Comparison of ENCODE assay signal across 17 cellular contexts in the genomic region with DNA sequence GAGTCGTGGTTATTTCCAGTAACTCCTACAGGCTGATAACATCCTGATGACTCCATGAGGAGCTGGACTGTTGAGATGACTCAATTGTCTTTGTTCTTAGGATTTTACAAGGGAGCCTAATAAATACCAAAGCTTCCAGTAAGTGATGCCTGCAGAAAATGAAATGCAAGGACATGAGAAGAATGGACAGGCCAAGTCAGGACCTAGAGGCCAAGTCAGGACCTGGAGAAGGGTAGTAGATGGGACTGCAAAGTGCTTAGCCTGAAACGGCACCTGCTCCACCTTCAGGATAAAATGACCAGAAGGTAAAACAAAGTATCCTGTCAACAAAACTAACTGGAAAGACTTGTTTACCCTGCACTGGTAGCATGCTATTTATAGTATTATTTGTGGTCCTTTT. TPM values are rescaled to one million over a fixed set of nuclear protein-coding genes. Genes with fewer than 3 reads are reported as not detected.
DNase-seq lines count a peak whose midpoint lies in the region; ATAC-seq, FAIRE-seq and TF ChIP-seq lines count a peak whose summit lies in the region.
"Had no signal": no experiment of that assay in that cellular context is flagged by ENCODE, and none has a peak within 500 bp of the region (broad histone marks: within the 10 kb centered on the region; RNA-seq: fewer than 3 reads in every experiment).

No MANE protein-coding gene starts in this region.

- POLR2A ChIA-PET in endothelial cell of umbilical vein (lab: Charles Lee): no interaction called here

- H3K4me3 ChIP-seq in endothelial cell of umbilical vein (replicated peaks in 1 of 3; ENCODE audit: insufficient read depth in 1 of 3, low read depth in 1 of 3, low read length in 3 of 3): no peak overlapping the region
- no peak overlapping the region for H3K4me3 ChIP-seq in trophoblast cell (ENCODE audit: low read depth, low read length)
- H3K4me3 ChIP-seq in lower lobe of right lung: no peak overlapping the region
- H3K4me3 ChIP-seq in right cardiac atrium (ENCODE audit: low read length): no peak overlapping the region
- H3K4me3 ChIP-seq: psoas muscle had no signal

- H2BK120ac ChIP-seq in trophoblast cell (ENCODE audit: insufficient read depth, low read length, poor library complexity): no peak overlapping the region

- H3K4me1 ChIP-seq in endothelial cell of umbilical vein (ENCODE audit: control insufficient read depth, extremely low read depth, insufficient read depth, low read length) (no peaks in the 10 kb centered on the region), trophoblast cell (ENCODE audit: control insufficient read depth in 1 of 2, insufficient read depth in 2 of 2, low read length in 2 of 2) (peaks cover 2 to 3% of the 10 kb centered on the region in 2 experiments), lower lobe of right lung (no peaks in the 10 kb centered on the region), right cardiac atrium (ENCODE audit: control insufficient read depth, insufficient read depth, low read length) (no peaks in the 10 kb centered on the region)
- H3K4me1 ChIP-seq: psoas muscle had no signal

- H3K4ac ChIP-seq in trophoblast cell (ENCODE audit: low read depth, low read length): no peak overlapping the region

- peak; percentile 94 for DNase-seq in EH (ENCODE audit: low read depth)
- peak; percentile 84 for DNase-seq in M059J (ENCODE audit: low read depth)
- peak; percentile 21 for DNase-seq in endothelial cell of umbilical vein (ENCODE audit: low read depth, low spot score)
- DNase-seq in trophoblast cell: peak; percentile 89 to 92
- DNase-seq in lower lobe of right lung: no peak
- no peak for DNase-seq in right cardiac atrium
- DNase-seq: activated T-cell treated with anti-CD3 and anti-CD28 coated beads for 4 hours; amygdala; DMS79; effector memory CD8-positive, alpha-beta T cell; NCI-H446; psoas muscle; Right ventricle myocardium superior had no signal

- H3K9me3 ChIP-seq in endothelial cell of umbilical vein (replicated peaks; ENCODE audit: control insufficient read depth, insufficient read depth, low read length) (no peaks in the 10 kb centered on the region), trophoblast cell (ENCODE audit: insufficient read depth, low read depth, low read length) (no peaks in the 10 kb centered on the region), lower lobe of right lung (no peaks in the 10 kb centered on the region), right cardiac atrium (ENCODE audit: control insufficient read depth, low read length) (no peaks in the 10 kb centered on the region)
- H3K9me3 ChIP-seq: psoas muscle had no signal

- no peak overlapping the region for H4K8ac ChIP-seq in trophoblast cell (ENCODE audit: low read depth, low read length)

- H3K27ac ChIP-seq in endothelial cell of umbilical vein (ENCODE audit: insufficient read depth, low read depth, low read length): no peak overlapping the region
- no peak overlapping the region for H3K27ac ChIP-seq in trophoblast cell (ENCODE audit: low read depth, low read length)
- no peak overlapping the region for H3K27ac ChIP-seq in lower lobe of right lung
- H3K27ac ChIP-seq in right cardiac atrium (ENCODE audit: low read length): no peak overlapping the region
- H3K27ac ChIP-seq: psoas muscle had no signal

- intact Hi-C loops in endothelial cell of umbilical vein (cut with micrococcal nuclease): no loop called here
- intact Hi-C loops in lower lobe of right lung (cut with DNase I): no loop called here
- intact Hi-C loops in right cardiac atrium (cut with DNase I): no loop called here

- H3K18ac ChIP-seq in trophoblast cell (ENCODE audit: low read length): no peak overlapping the region

- no peak overlapping the region for H3K23ac ChIP-seq in trophoblast cell (ENCODE audit: low read length)

- H4K12ac ChIP-seq in trophoblast cell (ENCODE audit: low read depth, low read length): no peak overlapping the region

- WGBS in trophoblast cell (ENCODE audit: extremely low coverage, insufficient coverage, insufficient read length): no CpG with 5 or more reads among the region's 2 CpGs
- 55% methylated on average over 2 of the region's 2 CpGs for WGBS in right cardiac atrium

- ATAC-seq in HG03442 (IDR thresholded peaks at IDR 0.05; ENCODE audit: unreplicated experiment) (no peak), lower lobe of right lung (no peak), right cardiac atrium (no peak), HG03565 (IDR thresholded peaks at IDR 0.05; ENCODE audit: unreplicated experiment) (no peak)
- ATAC-seq: effector memory CD8-positive, alpha-beta T cell; psoas muscle; WTC11 had no signal

- H2BK5ac ChIP-seq in trophoblast cell (ENCODE audit: low read depth, low read length, poor library complexity): no peak overlapping the region

- TF ChIP-seq POLR2A in endothelial cell of umbilical vein (IDR thresholded peaks at IDR 0.05; ENCODE audit: low read depth, low read length): no peak

- H3K9ac ChIP-seq in endothelial cell of umbilical vein (replicated peaks; ENCODE audit: extremely low read depth, insufficient read depth, low read length) (no peak overlapping the region), trophoblast cell (ENCODE audit: low read length) (no peak overlapping the region)

- H2AK5ac ChIP-seq in trophoblast cell (ENCODE audit: low read length): no peak overlapping the region

- no peaks in the 10 kb centered on the region for H3K9me1 ChIP-seq in endothelial cell of umbilical vein (replicated peaks; ENCODE audit: control insufficient read depth, extremely low read depth, insufficient read depth, low read length)

- peak; percentile 31 for FAIRE-seq in endothelial cell of umbilical vein (lab: Jason Lieb, UNC)

- H3K4me2 ChIP-seq in endothelial cell of umbilical vein (ENCODE audit: insufficient read depth, low read length) (no peak overlapping the region), trophoblast cell (ENCODE audit: low read length) (no peak overlapping the region)

- no peaks in the 10 kb centered on the region for H3K27me3 ChIP-seq in endothelial cell of umbilical vein (ENCODE audit: control insufficient read depth in 2 of 2, insufficient read depth in 2 of 2, low read length in 2 of 2)
- no peaks in the 10 kb centered on the region for H3K27me3 ChIP-seq in trophoblast cell (ENCODE audit: insufficient read depth, low read length)
- H3K27me3 ChIP-seq in lower lobe of right lung (ENCODE audit: low read depth): no peaks in the 10 kb centered on the region
- no peaks in the 10 kb centered on the region for H3K27me3 ChIP-seq in right cardiac atrium (ENCODE audit: control insufficient read depth, insufficient read depth)

- CTCF ChIA-PET in endothelial cell of umbilical vein (lab: Charles Lee): interaction anchor here (0.7 kb wide), 1 partner anchor 17 kb away, joined by 3 read pairs; no protein-coding TSS in a partner anchor

- H3K36me3 ChIP-seq in endothelial cell of umbilical vein (ENCODE audit: control insufficient read depth in 2 of 2, extremely low read depth in 1 of 2, insufficient read depth in 2 of 2, low read length in 2 of 2) (no peaks in the 10 kb centered on the region), trophoblast cell (ENCODE audit: control insufficient read depth in 1 of 2, insufficient read depth in 2 of 2, low read length in 2 of 2) (no peaks in the 10 kb centered on the region), lower lobe of right lung (no peaks in the 10 kb centered on the region)

- H3K79me2 ChIP-seq in endothelial cell of umbilical vein (ENCODE audit: control insufficient read depth, insufficient read depth, low read length): no peaks in the 10 kb centered on the region
- H3K79me2 ChIP-seq in trophoblast cell (ENCODE audit: control insufficient read depth, insufficient read depth, low read length, poor library complexity): no peaks in the 10 kb centered on the region

- BruUV-seq in endothelial cell of umbilical vein (replicated peaks; lab: Mats Ljungman, UMichigan): no TSS peak

- TF ChIP-seq CTCF in endothelial cell of umbilical vein (IDR thresholded peaks at IDR 0.05; ENCODE audit: extremely low read depth in 1 of 2, insufficient read depth in 1 of 2, low read depth in 1 of 2, low read length in 2 of 2) (no peak), lower lobe of right lung (IDR thresholded peaks at IDR 0.05) (no peak)

- H4K20me1 ChIP-seq in endothelial cell of umbilical vein (replicated peaks; ENCODE audit: control insufficient read depth, extremely low read depth, insufficient read depth, low read length): no peaks in the 10 kb centered on the region

- H2AFZ ChIP-seq in endothelial cell of umbilical vein (ENCODE audit: low read depth, low read length) (no peak overlapping the region), trophoblast cell (ENCODE audit: insufficient read depth, low read length, poor library complexity) (no peak overlapping the region)

- no peak overlapping the region for H3K14ac ChIP-seq in trophoblast cell (ENCODE audit: low read length)

- no peak overlapping the region for H4K91ac ChIP-seq in trophoblast cell (ENCODE audit: low read depth, low read length)

- H2BK12ac ChIP-seq in trophoblast cell (ENCODE audit: low read length): no peak overlapping the region

- dilution Hi-C loops in endothelial cell of umbilical vein (cut with MboI; ENCODE audit: extremely low pct_ligation_motif_present, low sequenced_read_pairs): no loop called here

- H3K79me1 ChIP-seq in trophoblast cell (ENCODE audit: low read length): no peaks in the 10 kb centered on the region

RNA-seq across cellular contexts. Expression of a gene that starts 6.4 kb away (rescaled TPM):
- total RNA-seq in M059J (2014; rRNA removed; shearing (Covaris generic)): not detected in 2 replicates
- total RNA-seq in endothelial cell of umbilical vein: not detected in 2 replicates
- polyA plus RNA-seq in endothelial cell of umbilical vein: 0.04 TPM in 1 of 2 replicates, not detected in the other
- polyA plus RNA-seq in endothelial cell of umbilical vein (2011; cell fraction: cytosol; rRNA removed): not detected in 2 replicates
- polyA plus RNA-seq in endothelial cell of umbilical vein (2011; cell fraction: nucleus; rRNA removed): 0.09 TPM in 1 of 2 replicates, not detected in the other
- not detected in 2 replicates for polyA plus RNA-seq in endothelial cell of umbilical vein (2012)
- polyA minus RNA-seq in endothelial cell of umbilical vein: not detected in 2 replicates
- not detected for polyA minus RNA-seq in endothelial cell of umbilical vein (2011; cell fraction: cytosol; rRNA and poly(A)+ RNA removed)
- not detected in 2 replicates for polyA minus RNA-seq in endothelial cell of umbilical vein (2011; cell fraction: nucleus; rRNA and poly(A)+ RNA removed)
- 0.04 and 0.06 TPM in 2 replicates for polyA plus RNA-seq in trophoblast cell (2013)
- total RNA-seq in lower lobe of right lung: 0.97 TPM
- total RNA-seq in right cardiac atrium: 1 to 10 TPM in 1 of 4 donors, under 1 TPM in 3; 0.71 to 1.6 (median 0.87) TPM
- polyA plus RNA-seq in right cardiac atrium: 0.52 TPM
- total RNA-seq: mononuclear cell, WTC11 had no signal

RNA-seq across cellular contexts. Expression of a gene that starts 36.6 kb away (rescaled TPM):
- total RNA-seq in M059J (2014; rRNA removed; shearing (Covaris generic)): 0.12 and 0.76 TPM in 2 replicates
- total RNA-seq in endothelial cell of umbilical vein (0.66 TPM in 1 of 2 replicates, not detected in the other), lower lobe of right lung (1.6 TPM), right cardiac atrium (1 to 10 TPM in 1 of 4 donors, under 1 TPM in 1, not detected in 2; 0.97 to 2.3 TPM)
- polyA plus RNA-seq in endothelial cell of umbilical vein (not detected in 2 replicates), right cardiac atrium (0.18 TPM)
- 0.21 and 0.32 TPM in 2 replicates for polyA plus RNA-seq in endothelial cell of umbilical vein (2011; cell fraction: cytosol; rRNA removed)
- 0.10 and 0.45 TPM in 2 replicates for polyA plus RNA-seq in endothelial cell of umbilical vein (2011; cell fraction: nucleus; rRNA removed)
- polyA plus RNA-seq in endothelial cell of umbilical vein (2012): not detected in 2 replicates
- polyA minus RNA-seq in endothelial cell of umbilical vein: not detected in 2 replicates
- not detected for polyA minus RNA-seq in endothelial cell of umbilical vein (2011; cell fraction: cytosol; rRNA and poly(A)+ RNA removed)
- not detected in 2 replicates for polyA minus RNA-seq in endothelial cell of umbilical vein (2011; cell fraction: nucleus; rRNA and poly(A)+ RNA removed)
- polyA plus RNA-seq in trophoblast cell (2013): 0.68 and 0.76 TPM in 2 replicates
- total RNA-seq: mononuclear cell had no signal

Comparison
In these comparisons a context has a peak if more than half of its experiments do, and no peak if none do; other contexts are left out.
1. DNase-seq: peak in EH (single experiment), M059J (single experiment), endothelial cell of umbilical vein (single experiment) and trophoblast cell (2 of 2); none in lower lobe of right lung (single experiment) and right cardiac atrium (0 of 3).